20 cellular contexts compared by ENCODE assay signal in genomic region chr11:83722392-83722791, GRCh38.
"Had no signal": no experiment of that assay in that cellular context is flagged by ENCODE, and none has a peak within 500 bp of the region (broad histone marks: within the 10 kb centered on the region; RNA-seq: fewer than 3 reads in every experiment).

No MANE protein-coding gene starts in this region.

- H3K4me3 Mint-ChIP-seq: activated naive CD8-positive, alpha-beta T cell; central memory CD8-positive, alpha-beta T cell; dendritic cell treated with granulocyte-macrophage colony-stimulating factor and Interleukin-4, amounts not matched to agents 40 ng/mL and 50 ng/mL, for 4 days; nephron; T-helper 2 cell treated with Interferon-gamma antibody and Interleukin-4, amounts not matched to agents 5 μg/mL and 100 μg/mL, for 36 hours had no signal

- H3K36me3 ChIP-seq: left ventricle myocardium inferior, right lobe of liver, tibial artery, upper lobe of right lung had no signal

- H3K27ac ChIP-seq: left ventricle myocardium inferior, right lobe of liver, tibial artery, upper lobe of right lung had no signal

- H3K9me3 ChIP-seq: left ventricle myocardium inferior, right lobe of liver, tibial artery, upper lobe of right lung had no signal

- H3K27ac Mint-ChIP-seq: activated naive CD8-positive, alpha-beta T cell; dendritic cell treated with granulocyte-macrophage colony-stimulating factor and Interleukin-4, amounts not matched to agents 40 ng/mL and 50 ng/mL, for 4 days; nephron; T-helper 2 cell treated with Interferon-gamma antibody and Interleukin-4, amounts not matched to agents 5 μg/mL and 100 μg/mL, for 36 hours had no signal

- H3K27me3 Mint-ChIP-seq: activated naive CD8-positive, alpha-beta T cell had no signal

- H3K4me3 ChIP-seq: left ventricle myocardium inferior, lung, right lobe of liver, tibial artery, upper lobe of right lung had no signal

- H3K9me3 Mint-ChIP-seq: central memory CD8-positive, alpha-beta T cell; dendritic cell treated with granulocyte-macrophage colony-stimulating factor and Interleukin-4, amounts not matched to agents 40 ng/mL and 50 ng/mL, for 4 days; nephron; T-helper 2 cell treated with Interferon-gamma antibody and Interleukin-4, amounts not matched to agents 5 μg/mL and 100 μg/mL, for 36 hours had no signal

- H3K27me3 ChIP-seq: right lobe of liver, tibial artery, upper lobe of right lung had no signal

- ATAC-seq: right lobe of liver; stimulated activated naive CD8-positive, alpha-beta T cell treated with anti-CD3 and anti-CD28 coated beads, Interleukin-15, Interleukin-2, amounts not matched to agents 100 U/mL and 50 U/mL, for 24 hours; upper lobe of right lung had no signal

- DNase-seq: activated CD4-positive, alpha-beta T cell treated with anti-CD3 and anti-CD28 coated beads for 4 hours; activated CD4-positive, alpha-beta T cell treated with anti-CD3 and anti-CD28 coated beads, Interleukin-2, amount 50 U/mL, for 4 hours; activated effector memory CD4-positive, alpha-beta T cell treated with Interleukin-2 at 50 U/mL for 16 hours; activated naive CD4-positive, alpha-beta T cell treated with Interleukin-2 at 50 U/mL for 16 hours; activated T-cell treated with anti-CD3 and anti-CD28 coated beads for 4 hours; anterior cingulate cortex; islet precursor cell; left ventricle myocardium inferior; posterior cingulate gyrus; right lobe of liver; stimulated activated CD4-positive, alpha-beta T cell treated with anti-CD3 and anti-CD28 coated beads, Interleukin-2, amount 100 ng/mL, for 48 hours; stimulated activated naive CD8-positive, alpha-beta T cell treated with anti-CD3 and anti-CD28 coated beads, Interleukin-15, Interleukin-2, amounts not matched to agents 100 U/mL and 50 U/mL, for 24 hours; tibial artery; upper lobe of right lung had no signal
